ENCODE assay signal across 9 cellular contexts in the genomic region with DNA sequence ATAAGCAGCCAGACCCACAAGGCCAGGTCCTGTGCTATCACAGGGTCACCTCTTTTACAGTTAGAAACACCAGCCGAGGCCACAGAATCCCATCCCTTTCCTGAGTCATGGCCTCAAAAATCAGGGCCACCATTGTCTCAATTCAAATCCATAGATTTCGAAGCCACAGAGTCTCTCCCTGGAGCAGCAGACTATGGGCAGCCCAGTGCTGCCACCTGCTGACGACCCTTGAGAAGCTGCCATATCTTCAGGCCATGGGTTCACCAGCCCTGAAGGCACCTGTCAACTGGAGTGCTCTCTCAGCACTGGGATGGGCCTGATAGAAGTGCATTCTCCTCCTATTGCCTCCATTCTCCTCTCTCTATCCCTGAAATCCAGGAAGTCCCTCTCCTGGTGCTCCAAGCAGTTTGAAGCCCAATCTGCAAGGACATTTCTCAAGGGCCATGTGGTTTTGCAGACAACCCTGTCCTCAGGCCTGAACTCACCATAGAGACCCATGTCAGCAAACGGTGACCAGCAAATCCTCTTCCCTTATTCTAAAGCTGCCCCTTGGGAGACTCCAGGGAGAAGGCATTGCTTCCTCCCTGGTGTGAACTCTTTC. TPM values are rescaled to one million over a fixed set of nuclear protein-coding genes. Genes with fewer than 3 reads are reported as not detected.
DNase-seq lines count a peak whose midpoint lies in the region; ATAC-seq and TF ChIP-seq lines count a peak whose summit lies in the region.
"Had no signal": no experiment of that assay in that cellular context is flagged by ENCODE, and none has a peak within 500 bp of the region (broad histone marks: within the 10 kb centered on the region; RNA-seq: fewer than 3 reads in every experiment).

No MANE protein-coding gene starts in this region.

- H3K27me3 ChIP-seq in thyroid gland = no peaks in the 10 kb centered on the region

- no peaks in the 10 kb centered on the region for H3K9me3 Mint-ChIP-seq in Calu3 (ENCODE audit: low read depth, unreplicated experiment)
- peaks cover 5% of the 10 kb centered on the region for H3K9me3 Mint-ChIP-seq in activated T-helper 2 cell treated with anti-CD3 and anti-CD28 coated beads, Interferon-gamma antibody, Interleukin-2, Interleukin-4, amounts not matched to agents 10 μg/mL and 5 μg/mL and 100 μg/mL, durations not matched to agents 14 hours and 24 hours and 36 hours
- H3K9me3 Mint-ChIP-seq in osteocyte (ENCODE audit: unreplicated experiment) = peaks cover 11% of the 10 kb centered on the region

- H3K27ac ChIP-seq in thyroid gland = no peak overlapping the region

- ATAC-seq in GM19324 (IDR thresholded peaks at IDR 0.05; ENCODE audit: low FRiP score, unreplicated experiment) = no peak

- H3K4me3 ChIP-seq in Jurkat, Clone E6-1 (ENCODE audit: low read length) = no peak overlapping the region
- H3K4me3 ChIP-seq in thyroid gland (replicated peaks in 1 of 3) = no peak overlapping the region

- TF ChIP-seq CTCF in Calu3 (IDR thresholded peaks at IDR 0.05; ENCODE audit: unreplicated experiment) (peak; percentile 62), osteocyte (IDR thresholded peaks at IDR 0.05) (peak; percentile 84), thyroid gland (IDR thresholded peaks at IDR 0.05) (peak; percentile 38 to 84 (median 66))

- WGBS in thyroid gland, 2 donors = 24 to 63% methylated on average over 3 to 4 of the region's 4 CpGs

- no TSS peak for BruUV-seq in Calu3 (replicated peaks; lab: Mats Ljungman, UMichigan)

- no peaks in the 10 kb centered on the region for H3K4me1 ChIP-seq in thyroid gland

- H3K36me3 Mint-ChIP-seq in Calu3 (ENCODE audit: insufficient read depth, unreplicated experiment) (peaks cover 10% of the 10 kb centered on the region), osteocyte (ENCODE audit: unreplicated experiment) (peaks cover 11% of the 10 kb centered on the region)
- no peaks in the 10 kb centered on the region for H3K36me3 Mint-ChIP-seq in activated T-helper 2 cell treated with anti-CD3 and anti-CD28 coated beads, Interferon-gamma antibody, Interleukin-2, Interleukin-4, amounts not matched to agents 10 μg/mL and 5 μg/mL and 100 μg/mL, durations not matched to agents 14 hours and 24 hours and 36 hours (ENCODE audit: low read depth)

- no peaks in the 10 kb centered on the region for H3K27me3 Mint-ChIP-seq in Calu3 (ENCODE audit: unreplicated experiment)
- peaks cover 9% of the 10 kb centered on the region for H3K27me3 Mint-ChIP-seq in activated T-helper 2 cell treated with anti-CD3 and anti-CD28 coated beads, Interferon-gamma antibody, Interleukin-2, Interleukin-4, amounts not matched to agents 10 μg/mL and 5 μg/mL and 100 μg/mL, durations not matched to agents 14 hours and 24 hours and 36 hours (ENCODE audit: low read depth)
- no peaks in the 10 kb centered on the region for H3K27me3 Mint-ChIP-seq in osteocyte (ENCODE audit: unreplicated experiment)

- intact Hi-C loops in Calu3 (cut with micrococcal nuclease; ENCODE audit: unreplicated experiment) (loop anchor here (2.0 to 10.0 kb wide), 3 partner anchors 29 to 381 kb away; no protein-coding TSS in a partner anchor), thyroid gland (cut with DNase I) (no loop called here)
- intact Hi-C loops in activated T-helper 2 cell treated with anti-CD3 and anti-CD28 coated beads, Interferon-gamma antibody, Interleukin-2, Interleukin-4, amounts not matched to agents 10 μg/mL and 5 μg/mL and 100 μg/mL, durations not matched to agents 14 hours and 24 hours and 36 hours (cut with micrococcal nuclease) = loop anchor here (1.0 to 10.0 kb wide), 2 partner anchors 381 to 589 kb away; no protein-coding TSS in a partner anchor

- TF ChIP-seq POLR2A in thyroid gland (IDR thresholded peaks at IDR 0.05) = no peak

- no peaks in the 10 kb centered on the region for H3K36me3 ChIP-seq in thyroid gland

- DNase-seq in Calu3 = peak; percentile 78
- peak; percentile 57 for DNase-seq in Jurkat, Clone E6-1 (ENCODE audit: low read depth, low spot score)
- DNase-seq in RPMI7951 (ENCODE audit: low read depth) = peak; percentile 71
- DNase-seq in activated T-helper 2 cell treated with anti-CD3 and anti-CD28 coated beads, Interferon-gamma antibody, Interleukin-2, Interleukin-4, amounts not matched to agents 10 μg/mL and 5 μg/mL and 100 μg/mL, durations not matched to agents 14 hours and 24 hours and 36 hours (ENCODE audit: low spot score) = peak; percentile 36
- peak; percentile 30 for DNase-seq in foreskin melanocyte
- no peak for DNase-seq in osteocyte (ENCODE audit: extremely low spot score, unreplicated experiment)
- peak; percentile 72 to 73 for DNase-seq in thyroid gland

- no peak overlapping the region for H3K27ac Mint-ChIP-seq in Calu3 (ENCODE audit: unreplicated experiment)
- H3K27ac Mint-ChIP-seq in activated T-helper 2 cell treated with anti-CD3 and anti-CD28 coated beads, Interferon-gamma antibody, Interleukin-2, Interleukin-4, amounts not matched to agents 10 μg/mL and 5 μg/mL and 100 μg/mL, durations not matched to agents 14 hours and 24 hours and 36 hours = no peak overlapping the region
- no peak overlapping the region for H3K27ac Mint-ChIP-seq in osteocyte (ENCODE audit: unreplicated experiment)

- H3K4me1 Mint-ChIP-seq in Calu3 (ENCODE audit: low read depth, unreplicated experiment) (no peaks in the 10 kb centered on the region), osteocyte (ENCODE audit: unreplicated experiment) (peaks cover 6% of the 10 kb centered on the region)
- no peaks in the 10 kb centered on the region for H3K4me1 Mint-ChIP-seq in activated T-helper 2 cell treated with anti-CD3 and anti-CD28 coated beads, Interferon-gamma antibody, Interleukin-2, Interleukin-4, amounts not matched to agents 10 μg/mL and 5 μg/mL and 100 μg/mL, durations not matched to agents 14 hours and 24 hours and 36 hours (ENCODE audit: low read depth)

- H3K4me3 Mint-ChIP-seq in Calu3 (ENCODE audit: low read depth, unreplicated experiment) = no peak overlapping the region
- no peak overlapping the region for H3K4me3 Mint-ChIP-seq in activated T-helper 2 cell treated with anti-CD3 and anti-CD28 coated beads, Interferon-gamma antibody, Interleukin-2, Interleukin-4, amounts not matched to agents 10 μg/mL and 5 μg/mL and 100 μg/mL, durations not matched to agents 14 hours and 24 hours and 36 hours (ENCODE audit: low read depth)
- no peak overlapping the region for H3K4me3 Mint-ChIP-seq in osteocyte (ENCODE audit: unreplicated experiment)

- H3K9me3 ChIP-seq in thyroid gland = no peaks in the 10 kb centered on the region

- CTCF ChIA-PET in Calu3 (lab: Charles Lee) = interaction anchor here (1.3 to 1.4 kb wide), 2 partner anchors 19 to 23 kb away, joined by 3 read pairs; no protein-coding TSS in a partner anchor

RNA-seq across cellular contexts. Expression of gene TGM4, which starts 39.6 kb away (rescaled TPM):
- 0.14 and 0.39 TPM in 2 replicates for total RNA-seq in Calu3 (2022)
- polyA plus RNA-seq in Jurkat, Clone E6-1 (2012; ENCODE audit: insufficient read depth, insufficient read length) = not detected
- under 0.01 TPM in 1 of 2 replicates, not detected in the other for total RNA-seq in RPMI7951 (2014; rRNA removed; shearing (Covaris generic))
- not detected in 2 replicates for total RNA-seq in activated T-helper 2 cell treated with anti-CD3 and anti-CD28 coated beads, Interferon-gamma antibody, Interleukin-2, Interleukin-4, amounts not matched to agents 10 μg/mL and 5 μg/mL and 100 μg/mL, durations not matched to agents 14 hours and 24 hours and 36 hours
- 0.26 TPM in 1 of 2 replicates, not detected in the other for total RNA-seq in osteocyte
- total RNA-seq in thyroid gland = under 1 TPM in 2 of 4 donors, not detected in 2; 0.13 to 0.33 TPM
- total RNA-seq: activated CD8-positive, alpha-beta memory T cell treated with anti-CD3 and anti-CD28 coated beads for 36 hours had no signal

RNA-seq across cellular contexts. Expression of gene TMEM42, which starts 52.3 kb away (rescaled TPM):
- total RNA-seq in Calu3 (2022) (12.3 TPM in 2 replicates), osteocyte (18.9 and 19.4 TPM in 2 replicates), thyroid gland (10 to 100 TPM; 12.2 to 48.6 (median 27.9) TPM)
- 22.2 TPM for polyA plus RNA-seq in Jurkat, Clone E6-1 (2012; ENCODE audit: insufficient read depth, insufficient read length)
- total RNA-seq in RPMI7951 (2014; rRNA removed; shearing (Covaris generic)) = 11.8 and 17.0 TPM in 2 replicates
- total RNA-seq in activated T-helper 2 cell treated with anti-CD3 and anti-CD28 coated beads, Interferon-gamma antibody, Interleukin-2, Interleukin-4, amounts not matched to agents 10 μg/mL and 5 μg/mL and 100 μg/mL, durations not matched to agents 14 hours and 24 hours and 36 hours = 8.8 and 9.4 TPM in 2 replicates
